In genomic region chr3:179321585-179322322, GRCh38 we compare ENCODE assay signal across 1 cellular context.
TF ChIP-seq lines count a peak whose summit lies in the region.

No MANE protein-coding gene starts in this region.

TF ChIP-seq in Ishikawa, 13 proteins besides CTCF, POLR2A, EP300 and RAD21 (continued from another document):
- TF ChIP-seq REST (IDR thresholded peaks at IDR 0.05; ENCODE audit: low read depth) (no peak), TCF12 (IDR thresholded peaks at IDR 0.05; ENCODE audit: low read depth) (no peak), FOXM1 (IDR thresholded peaks at IDR 0.05; ENCODE audit: borderline replicate concordance, low read depth) (no peak)
